1 cellular context compared by ENCODE assay signal in genomic region chr9:129598089-129598596, GRCh38.
TF ChIP-seq lines count a peak whose summit lies in the region.

No MANE protein-coding gene starts in this region.

TF ChIP-seq in H1, 55 proteins besides CTCF, POLR2A, EP300 and RAD21:
- no peak for TF ChIP-seq MAX (IDR thresholded peaks at IDR 0.05)
- no peak for TF ChIP-seq FOSL1 (IDR thresholded peaks at IDR 0.05; ENCODE audit: insufficient read depth, low read depth, low read length)
- no peak for TF ChIP-seq ASH2L (IDR thresholded peaks at IDR 0.05; ENCODE audit: low read length)
- TF ChIP-seq KDM1A (IDR thresholded peaks at IDR 0.05; ENCODE audit: borderline replicate concordance, low read length), result no peak
- no peak for TF ChIP-seq POLR2AphosphoS5 (IDR thresholded peaks at IDR 0.05; ENCODE audit: low read depth, low read length)
- TF ChIP-seq GTF2F1 (IDR thresholded peaks at IDR 0.05; ENCODE audit: borderline replicate concordance, low read depth, low read length), result no peak
- no peak; the same call in 1 of the 2 replicates for TF ChIP-seq TEAD4 (IDR thresholded peaks at IDR 0.05; ENCODE audit: low read depth, low read length)
